In the genomic region with DNA sequence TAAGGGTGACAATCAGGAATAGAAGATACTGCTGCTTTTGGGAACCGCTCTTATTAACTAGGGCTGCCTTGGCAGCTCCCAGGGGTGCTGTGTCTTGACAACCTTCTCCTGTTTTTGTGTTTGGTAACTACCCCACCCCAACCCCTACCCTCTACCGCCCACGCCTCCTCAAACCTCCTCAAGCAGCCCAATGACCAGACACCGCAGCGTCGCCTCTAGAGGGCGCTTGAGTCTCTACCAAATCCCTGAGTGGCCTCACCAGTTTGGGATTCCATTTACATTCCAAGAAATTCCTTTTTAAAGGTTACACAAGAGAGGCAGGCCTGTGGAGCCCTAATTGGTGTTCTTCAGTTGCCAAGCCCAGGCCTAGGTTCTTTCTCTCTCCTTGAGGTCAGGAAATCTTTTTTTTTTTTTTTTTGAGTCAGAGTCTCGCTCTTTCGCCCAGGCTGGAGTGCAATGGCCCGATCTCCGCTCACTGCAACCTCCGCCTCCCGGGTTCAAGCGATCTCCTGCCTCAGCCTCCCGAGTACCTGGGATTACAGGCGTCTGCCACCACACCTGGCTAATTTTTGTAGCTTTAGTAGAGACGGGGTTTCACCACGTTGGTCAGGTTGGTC, we compare ENCODE assay signal across 8 cellular contexts.
DNase-seq lines count a peak whose midpoint lies in the region; ATAC-seq and TF ChIP-seq lines count a peak whose summit lies in the region.

No MANE protein-coding gene starts in this region.

- POLR2A ChIA-PET in RWPE1 (lab: Yijun Ruan, JAX; ENCODE audit: low non-redundant PET) = no interaction called here

- no peaks in the 10 kb centered on the region for H4K20me1 ChIP-seq in H9 (ENCODE audit: control insufficient read depth, insufficient read depth, insufficient read length)

- H3K27ac ChIP-seq in H9 (ENCODE audit: insufficient read length, low read depth, low read length) = no peak overlapping the region
- H3K27ac ChIP-seq in RWPE1 = peak overlapping the region; percentile 68

- DNase-seq in Caki2 (ENCODE audit: low read depth) = peak; percentile 37
- DNase-seq in H9 = peak; percentile 96
- peak; percentile 70 for DNase-seq in RWPE1 (ENCODE audit: low spot score)
- DNase-seq in cardiac fibroblast (ENCODE audit: low read depth in 2 of 2) = peak; percentile 95
- DNase-seq in kidney tubule cell (ENCODE audit: low spot score) = peak; percentile 88
- peak; percentile 4 to 9 for DNase-seq in stimulated activated CD4-positive, alpha-beta T cell treated with anti-CD3 and anti-CD28 coated beads, Interleukin-4, amount 100 ng/mL, for 4 hours
- DNase-seq in NCI-H1092 (lab: John Stamatoyannopoulos, UW) = no peak

- no peaks in the 10 kb centered on the region for H3K79me2 ChIP-seq in H9 (ENCODE audit: insufficient read depth, low read length)

- H3K4me3 Mint-ChIP-seq in H9 = no peak overlapping the region

- no peak overlapping the region for H3K23ac ChIP-seq in H9 (ENCODE audit: insufficient read length, low read depth, low read length)

- no peak overlapping the region for H3K4me2 ChIP-seq in H9 (ENCODE audit: insufficient read depth, insufficient read length, low read length)

- no peak for ATAC-seq in GM18861 (IDR thresholded peaks at IDR 0.05; ENCODE audit: unreplicated experiment)

- CTCF ChIA-PET in RWPE1 (lab: Yijun Ruan, JAX) = interaction anchor here (0.8 kb wide), 1 partner anchor 194 kb away, joined by 3 read pairs; no protein-coding TSS in a partner anchor

- H4K5ac ChIP-seq in H9 (ENCODE audit: insufficient read length, low read depth, low read length) = no peak overlapping the region

- no peak overlapping the region for H3K9ac ChIP-seq in H9 (ENCODE audit: extremely low read depth, insufficient read length, low read length)

- peak overlapping the region; percentile 70 to 93 (median 70) for H3K27ac Mint-ChIP-seq in H9

- H2BK15ac ChIP-seq in H9 (ENCODE audit: low read depth, low read length) = no peak overlapping the region

- no peaks in the 10 kb centered on the region for H3K27me3 ChIP-seq in H9 (ENCODE audit: insufficient read depth, low read length)

- no CpG with 5 or more reads among the region's 18 CpGs for WGBS in H9 (ENCODE audit: extremely low coverage, insufficient read length, low lambda C conversion rate)

- H2BK5ac ChIP-seq in H9 (ENCODE audit: insufficient read length, low read length) = no peak overlapping the region

- no peak overlapping the region for H2BK20ac ChIP-seq in H9 (ENCODE audit: low read depth, low read length, poor library complexity, severe bottlenecking)

- H3K9me3 ChIP-seq in H9 (ENCODE audit: control insufficient read depth, low read depth, low read length) = no peaks in the 10 kb centered on the region

- in situ Hi-C loops in Caki2 (cut with HindIII; ENCODE audit: low pct_unique_long_range_greater_than_20kb, low sequenced_read_pairs) = no loop called here

- no peak overlapping the region for H4K8ac ChIP-seq in H9 (replicated peaks; ENCODE audit: insufficient read length, low read depth, low read length)

- no peaks in the 10 kb centered on the region; the same call in 1 of the 2 replicates for H3K4me1 ChIP-seq in H9 (ENCODE audit: insufficient read depth, low read length)

- H2BK120ac ChIP-seq in H9 (ENCODE audit: low read depth, low read length, poor library complexity, severe bottlenecking) = no peak overlapping the region

- H3K36me3 Mint-ChIP-seq in H9 (ENCODE audit: insufficient read depth in 1 of 3, low read depth in 3 of 3) = no peaks in the 10 kb centered on the region

- no peaks in the 10 kb centered on the region for H3K9me3 Mint-ChIP-seq in H9

- no peak overlapping the region; the same call in 1 of the 2 replicates for H3K14ac ChIP-seq in H9 (ENCODE audit: insufficient read depth, low read length)

- H3T11ph ChIP-seq in H9 (ENCODE audit: low read length) = no peak overlapping the region

- no peak overlapping the region for H2AK5ac ChIP-seq in H9 (ENCODE audit: insufficient read length, low read length)

- no peak overlapping the region for H4K91ac ChIP-seq in H9 (ENCODE audit: insufficient read length, low read depth, low read length)

- no peak overlapping the region for H3K4me3 ChIP-seq in cardiac fibroblast (replicated peaks in 1 of 2; ENCODE audit: low read depth in 2 of 2, low read length in 2 of 2)

- H3K23me2 ChIP-seq in H9 (ENCODE audit: insufficient read length, low read depth, low read length, poor library complexity, severe bottlenecking) = no peaks in the 10 kb centered on the region

- no peak overlapping the region for H2BK12ac ChIP-seq in H9 (ENCODE audit: insufficient read length, low read depth, low read length)

- H3K4me1 Mint-ChIP-seq in H9 = peaks cover 16 to 21% of the 10 kb centered on the region in 2 experiments

- H2AFZ ChIP-seq in H9 (ENCODE audit: low read length) = no peak overlapping the region

- H3K18ac ChIP-seq in H9 (ENCODE audit: insufficient read length, low read depth, low read length) = no peak overlapping the region

- H3K27me3 Mint-ChIP-seq in H9 (ENCODE audit: low read depth) = no peaks in the 10 kb centered on the region

- no peak overlapping the region for H3K56ac ChIP-seq in H9 (ENCODE audit: insufficient read length, low read depth, low read length)

- TF ChIP-seq CTCF in H9 (conservative IDR thresholded peaks at IDR 0.05) (peak; percentile 86), RWPE1 (conservative IDR thresholded peaks at IDR 0.05; ENCODE audit: low read depth) (peak; percentile 76), cardiac fibroblast (IDR thresholded peaks at IDR 0.05; ENCODE audit: low read depth, low read length) (peak; percentile 82)

- H3K4ac ChIP-seq in H9 (ENCODE audit: low read depth, low read length) = no peak overlapping the region

- H3K79me1 ChIP-seq in H9 (ENCODE audit: insufficient read depth, low read depth, low read length, poor library complexity, severe bottlenecking) = no peaks in the 10 kb centered on the region
